Comparison of ENCODE assay signal across 20 cellular contexts in genomic region chr2:17190527-17190926, GRCh38.
"Had no signal": no experiment of that assay in that cellular context is flagged by ENCODE, and none has a peak within 500 bp of the region (broad histone marks: within the 10 kb centered on the region; RNA-seq: fewer than 3 reads in every experiment).

No MANE protein-coding gene starts in this region.

- H3K36me3 ChIP-seq: brain microvascular endothelial cell, colonic mucosa, gastroesophageal sphincter, heart left ventricle, left ventricle myocardium inferior, sigmoid colon, thyroid gland had no signal

- H3K27ac ChIP-seq: brain microvascular endothelial cell, colonic mucosa, gastroesophageal sphincter, heart left ventricle, left ventricle myocardium inferior, psoas muscle, sigmoid colon, thyroid gland had no signal

- H3K27me3 ChIP-seq: brain microvascular endothelial cell, colonic mucosa, gastroesophageal sphincter, heart left ventricle, sigmoid colon, thyroid gland had no signal

- H3K9me3 ChIP-seq: colonic mucosa, gastroesophageal sphincter, heart left ventricle, left ventricle myocardium inferior, mucosa of descending colon, psoas muscle, sigmoid colon, thyroid gland had no signal

- H3K4me1 ChIP-seq: colonic mucosa, gastroesophageal sphincter, heart left ventricle, left ventricle myocardium inferior, psoas muscle, sigmoid colon, thyroid gland had no signal

- ATAC-seq: activated CD4-positive, CD25-positive, alpha-beta regulatory T cell treated with anti-CD3 and anti-CD28 coated beads, Interleukin-2, amount 50 U/mL, for 24 hours; activated CD8-positive, alpha-beta T cell treated with anti-CD3 and anti-CD28 coated beads, Interleukin-2, amount 10 ng/mL, durations not matched to agents 7 days and 5 days; gastroesophageal sphincter; heart left ventricle; mucosa of descending colon; psoas muscle had no signal

- H3K4me3 ChIP-seq: colonic mucosa, gastroesophageal sphincter, heart left ventricle, left ventricle myocardium inferior, mucosa of descending colon, psoas muscle, sigmoid colon, thyroid gland had no signal

- DNase-seq: activated CD4-positive, alpha-beta T cell treated with anti-CD3 and anti-CD28 coated beads, Interleukin-2, amount 10 ng/mL, durations not matched to agents 7 days and 5 days; activated CD8-positive, alpha-beta T cell treated with anti-CD3 and anti-CD28 coated beads, Interleukin-2, amount 10 ng/mL, durations not matched to agents 7 days and 5 days; activated naive CD4-positive, alpha-beta T cell treated with Interleukin-2 at 50 U/mL for 16 hours; activated naive CD8-positive, alpha-beta T cell treated with anti-CD3 and anti-CD28 coated beads, Interleukin-2, amount 10 ng/mL, durations not matched to agents 7 days and 5 days; activated T-cell treated with anti-CD3 and anti-CD28 coated beads, Interleukin-2, amount 50 U/mL, for 24 hours; anterior cingulate cortex; brain microvascular endothelial cell; colonic mucosa; heart left ventricle; kidney; left ventricle myocardium inferior; mucosa of descending colon; naive B cell; psoas muscle; sigmoid colon; stimulated activated CD8-positive, alpha-beta memory T cell treated with anti-CD3 and anti-CD28 coated beads, Interleukin-4, amount 100 ng/mL, for 48 hours; T-helper 9 cell; thyroid gland had no signal
